ENCODE assay signal across 1 cellular context in genomic region chr12:54251667-54252284, GRCh38.
TF ChIP-seq lines count a peak whose summit lies in the region.

No MANE protein-coding gene starts in this region.

TF ChIP-seq in GM23338, 12 proteins besides CTCF, POLR2A, EP300 and RAD21 (continued from another document):
- TF ChIP-seq ZNF462 (CRISPR knock-in tag; IDR thresholded peaks at IDR 0.05) (no peak), STAT1 (IDR thresholded peaks at IDR 0.05; ENCODE audit: unreplicated experiment) (no peak), CREB1 (CRISPR knock-in tag; IDR thresholded peaks at IDR 0.05; ENCODE audit: low read depth) (no peak), EZH2 (IDR thresholded peaks at IDR 0.05; ENCODE audit: low read depth, unreplicated experiment) (no peak), ETS1 (IDR thresholded peaks at IDR 0.05) (no peak), POLR2AphosphoS5 (IDR thresholded peaks at IDR 0.05; ENCODE audit: low read depth) (no peak)
